Comparison of ENCODE assay signal across 9 cellular contexts in the genomic region with DNA sequence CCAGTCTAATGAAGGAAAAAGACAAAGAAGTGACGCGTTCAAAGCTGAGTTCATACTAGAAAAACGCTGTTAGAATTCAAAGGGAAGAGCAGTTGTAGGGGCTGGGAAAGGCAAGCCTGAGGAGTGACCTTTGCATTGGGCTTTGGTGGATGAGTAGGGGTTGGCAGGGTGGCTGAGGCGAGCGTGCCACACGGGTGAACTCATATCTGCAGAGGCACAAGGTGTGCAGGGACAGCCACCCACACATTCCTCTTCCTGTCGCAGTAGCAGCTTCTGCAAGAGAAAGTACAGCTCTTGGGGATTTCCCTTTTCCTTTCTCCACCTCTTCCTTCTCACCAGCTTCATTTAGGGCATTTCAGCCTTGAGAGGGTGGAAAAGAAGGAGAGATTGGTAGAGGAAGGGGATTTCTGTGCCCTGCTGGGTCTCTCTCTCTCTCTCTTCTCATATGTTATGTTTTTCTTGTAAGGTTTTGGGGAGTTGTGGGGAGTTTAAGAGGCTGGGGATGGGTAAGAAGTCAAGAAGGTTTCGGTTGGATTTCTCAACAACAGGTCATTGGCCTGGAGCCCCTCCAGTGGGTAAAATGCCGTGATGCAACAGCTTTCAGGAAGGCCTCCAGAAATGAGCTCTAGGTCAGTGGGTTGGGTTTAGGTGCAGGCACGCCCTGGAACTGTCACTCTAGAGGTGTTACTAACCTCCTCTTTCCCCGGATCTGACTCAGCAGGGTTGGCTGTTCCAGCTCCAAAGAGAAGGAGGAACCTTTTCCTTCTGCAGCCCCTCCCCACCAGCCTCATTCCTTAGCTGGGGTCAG. TPM values are rescaled to one million over a fixed set of nuclear protein-coding genes. Genes with fewer than 3 reads are reported as not detected.
A peak's percentile ranks its signal among the peaks of the same experiment; 100 is the strongest.
DNase-seq lines count a peak whose midpoint lies in the region; ATAC-seq, FAIRE-seq and TF ChIP-seq lines count a peak whose summit lies in the region.
"Had no signal": no experiment of that assay in that cellular context is flagged by ENCODE, and none has a peak within 500 bp of the region (broad histone marks: within the 10 kb centered on the region; RNA-seq: fewer than 3 reads in every experiment).

No MANE protein-coding gene starts in this region.

- H3K4me1 ChIP-seq in GM23338 (ENCODE audit: insufficient read depth) (no peaks in the 10 kb centered on the region; the same call in 1 of the 2 replicates), H1 (replicated peaks in 1 of 4; ENCODE audit: control insufficient read depth in 3 of 4, insufficient read depth in 4 of 4, low read length in 3 of 4) (peaks cover 0 to 3% (median 2%) of the 10 kb centered on the region in 4 experiments; a peak in 2 of 7 replicates)

- no peaks in the 10 kb centered on the region for H3K36me3 Mint-ChIP-seq in GM23338 (ENCODE audit: low read depth)
- H3K36me3 Mint-ChIP-seq in nephron progenitor cell (ENCODE audit: low read depth) = peaks cover 9% of the 10 kb centered on the region
- H3K36me3 Mint-ChIP-seq in type B pancreatic cell = no peaks in the 10 kb centered on the region

- H3K27me3 ChIP-seq in GM23338 (ENCODE audit: insufficient read depth) = no peaks in the 10 kb centered on the region
- H3K27me3 ChIP-seq in H1 (replicated peaks in 1 of 4; ENCODE audit: control insufficient read depth in 3 of 4, extremely low read depth in 1 of 4, insufficient read depth in 3 of 4, low read length in 3 of 4) = no peaks in the 10 kb centered on the region; a peak in 1 of 7 replicates

- POLR2A ChIA-PET in H1 (lab: Charles Lee; ENCODE audit: partially characterized antibody) = interaction anchor here (0.9 to 1.8 kb wide), 5 partner anchors 24 to 267 kb away, joined by 3 to 6 read pairs (median 5); a partner anchor contains a TSS

- H2BK5ac ChIP-seq in H1 (ENCODE audit: low read depth, low read length) = no peak overlapping the region

- no peak overlapping the region for H3K23ac ChIP-seq in H1 (ENCODE audit: insufficient read length)

- no peak overlapping the region for H4K5ac ChIP-seq in H1 (ENCODE audit: insufficient read length, low read depth, low read length)

- H2BK12ac ChIP-seq in H1 (ENCODE audit: low read depth, low read length) = no peak overlapping the region

- no peaks in the 10 kb centered on the region for H3K9me2 ChIP-seq in GM23338 (ENCODE audit: insufficient read depth)

- H3K4me3 Mint-ChIP-seq in GM23338 = no peak overlapping the region
- H3K4me3 Mint-ChIP-seq in nephron progenitor cell = no peak overlapping the region
- H3K4me3 Mint-ChIP-seq in type B pancreatic cell = peak overlapping the region; percentile 71

- H3K4me1 Mint-ChIP-seq in GM23338 (peaks cover 14% of the 10 kb centered on the region), nephron progenitor cell (peaks cover 52% of the 10 kb centered on the region), type B pancreatic cell (ENCODE audit: unreplicated experiment) (peaks cover 21% of the 10 kb centered on the region)

- no peak overlapping the region for H2BK20ac ChIP-seq in H1 (ENCODE audit: low read length)

- 82% methylated on average over 11 of the region's 11 CpGs; no CpG with 5 or more reads in 1 of the 2 experiments for WGBS in H1 (ENCODE audit: extremely low coverage in 1 of 2, insufficient coverage in 1 of 2, insufficient read length in 1 of 2, insufficient replicate concordance in 2 of 2, low coverage in 1 of 2, low lambda C conversion rate in 2 of 2, missing lambda C conversion rate in 1 of 2), 2 experiments

- DNase-seq in EH (ENCODE audit: low read depth) (peak; percentile 78), GM23338 (ENCODE audit: low spot score) (peak; percentile 34), MV-4-11 (lab: John Stamatoyannopoulos, UW) (peak; percentile 98), H1 (ENCODE audit: low read depth in 1 of 2, low spot score in 2 of 2) (no peak), nephron progenitor cell (no peak), type B pancreatic cell (ENCODE audit: extremely low spot score, unreplicated experiment) (no peak), posterior cingulate gyrus (no peak)
- peak; percentile 38 for DNase-seq in activated CD4-positive, alpha-beta T cell treated with anti-CD3 and anti-CD28 coated beads, Interleukin-2, amount 50 U/mL, for 1 hour

- CTCF ChIA-PET in H1 (lab: Charles Lee; ENCODE audit: partially characterized antibody) = interaction anchor here (0.8 to 5.5 kb wide), 51 partner anchors 10 to 336 kb away, joined by 3 to 48 read pairs (median 9); no protein-coding TSS in a partner anchor

- H3K4me3 ChIP-seq in GM23338 = no peak overlapping the region
- no peak overlapping the region for H3K4me3 ChIP-seq in H1 (ENCODE audit: extremely low read depth in 1 of 4, insufficient read depth in 2 of 4, low read depth in 3 of 4, low read length in 4 of 4)

- no peak for TF ChIP-seq RAD21 in H1 (IDR thresholded peaks at IDR 0.05 in 1 of 2, conservative IDR thresholded peaks at IDR 0.05 in 1 of 2; ENCODE audit: low read depth in 2 of 2, low read length in 2 of 2)

- H4K20me1 ChIP-seq in GM23338 (replicated peaks; ENCODE audit: insufficient read depth) (no peaks in the 10 kb centered on the region), H1 (replicated peaks in 1 of 2; ENCODE audit: control insufficient read depth in 1 of 2, insufficient read depth in 2 of 2, low read length in 2 of 2) (no peaks in the 10 kb centered on the region)

- H3K79me1 ChIP-seq in H1 (ENCODE audit: low read depth, low read length) = no peaks in the 10 kb centered on the region

- no peak overlapping the region for H3K56ac ChIP-seq in H1 (replicated peaks; ENCODE audit: insufficient read length, low read depth, low read length)

- H2AFZ ChIP-seq in GM23338 = peak overlapping the region; percentile 13; the same call in 1 of the 2 replicates
- no peak overlapping the region for H2AFZ ChIP-seq in H1 (ENCODE audit: low read length)

- no peaks in the 10 kb centered on the region for H3F3A ChIP-seq in GM23338 (replicated peaks; ENCODE audit: low read depth)

- H3K9me3 ChIP-seq in H1 (ENCODE audit: insufficient read depth in 2 of 2, low read depth in 1 of 2, low read length in 1 of 2) = 0 out of 4 replicates have a peak, but pooled peaks cover 0 to 2% of the 10 kb centered on the region in 2 experiments

- H3K9me3 Mint-ChIP-seq in GM23338 (no peaks in the 10 kb centered on the region; the same call in 2 of the 3 replicates), nephron progenitor cell (peaks cover 3% of the 10 kb centered on the region), type B pancreatic cell (no peaks in the 10 kb centered on the region)

- no peak overlapping the region for H3K4ac ChIP-seq in H1 (replicated peaks; ENCODE audit: insufficient read length, low read depth, low read length)

- peak overlapping the region; percentile 27; the same call in 1 of the 2 replicates for H3K18ac ChIP-seq in H1 (ENCODE audit: extremely low read depth, low read length)

- H3K27me3 Mint-ChIP-seq in GM23338 (ENCODE audit: insufficient read depth, low read depth, poor library complexity) (peaks cover 15% of the 10 kb centered on the region), nephron progenitor cell (ENCODE audit: low read depth, poor library complexity) (peaks cover 19% of the 10 kb centered on the region), type B pancreatic cell (no peaks in the 10 kb centered on the region)

- H3K9ac ChIP-seq in H1 (replicated peaks in 1 of 4; ENCODE audit: extremely low read depth in 1 of 4, low read depth in 3 of 4, low read length in 3 of 4) = no peak overlapping the region

- no peak overlapping the region for H4K91ac ChIP-seq in H1 (replicated peaks; ENCODE audit: insufficient read length, low read length)

- no peak for TF ChIP-seq POLR2A in H1 (IDR thresholded peaks at IDR 0.05; ENCODE audit: control extremely low read depth in 1 of 2, low read depth in 2 of 2, low read length in 2 of 2)

- TF ChIP-seq EP300 in H1 (IDR thresholded peaks at IDR 0.05; ENCODE audit: borderline replicate concordance in 1 of 2, low read depth in 2 of 2, low read length in 2 of 2) = no peak

- H2BK15ac ChIP-seq in H1 (ENCODE audit: low read length) = no peak overlapping the region

- no peak for FAIRE-seq in H1 (lab: Jason Lieb, UNC)
- FAIRE-seq: TTC549 had no signal

- no peak overlapping the region for H2AK5ac ChIP-seq in H1 (ENCODE audit: low read depth, low read length)

- intact Hi-C loops in posterior cingulate gyrus (cut with DNase I) = loop anchor here (5.0 kb wide), 2 partner anchors 106 to 121 kb away; a partner anchor contains a TSS

- no peak overlapping the region; the same call in 1 of the 2 replicates for H4K8ac ChIP-seq in H1 (ENCODE audit: extremely low read depth, insufficient read depth, low read length)

- no peak overlapping the region for H3K14ac ChIP-seq in H1 (ENCODE audit: insufficient read length)

- no peak overlapping the region for H3K4me2 ChIP-seq in GM23338
- no peak overlapping the region for H3K4me2 ChIP-seq in H1 (ENCODE audit: insufficient read depth in 1 of 2, low read depth in 2 of 2, low read length in 2 of 2)

- TF ChIP-seq CTCF in GM23338 (conservative IDR thresholded peaks at IDR 0.05; ENCODE audit: low read depth in 2 of 2) (no peak), H1 (IDR thresholded peaks at IDR 0.05; ENCODE audit: control extremely low read depth in 1 of 3, insufficient read depth in 1 of 3, low read depth in 1 of 3, low read length in 3 of 3) (no peak), nephron progenitor cell (IDR thresholded peaks at IDR 0.05) (no peak), type B pancreatic cell (conservative IDR thresholded peaks at IDR 0.05) (no peak)

- H3K27ac ChIP-seq in GM23338 (ENCODE audit: low read depth) = no peak overlapping the region
- no peak overlapping the region for H3K27ac ChIP-seq in H1 (ENCODE audit: low read depth, low read length)

- H3K27ac Mint-ChIP-seq in GM23338 (no peak overlapping the region; the same call in 1 of the 2 replicates), nephron progenitor cell (peak overlapping the region; percentile 12), type B pancreatic cell (peak overlapping the region; percentile 92)

- peak; percentile 15 for ATAC-seq in GM23338

- no peaks in the 10 kb centered on the region for H3K23me2 ChIP-seq in H1 (ENCODE audit: low read depth, low read length)

- no peaks in the 10 kb centered on the region for H3K79me2 ChIP-seq in GM23338 (replicated peaks; ENCODE audit: insufficient read depth)
- H3K79me2 ChIP-seq in H1 (ENCODE audit: control insufficient read depth in 1 of 2, insufficient read depth in 2 of 2, low read length in 2 of 2) = no peaks in the 10 kb centered on the region

- no peak overlapping the region for H2BK120ac ChIP-seq in H1 (replicated peaks; ENCODE audit: low read depth, low read length)

- H3K36me3 ChIP-seq in GM23338 (ENCODE audit: insufficient read depth) = no peaks in the 10 kb centered on the region
- no peaks in the 10 kb centered on the region; a peak in 1 of 8 replicates for H3K36me3 ChIP-seq in H1 (ENCODE audit: control insufficient read depth in 2 of 4, insufficient read depth in 4 of 4, low read length in 3 of 4)

RNA-seq across cellular contexts. Expression of a gene that starts 40.1 kb away (rescaled TPM):
- 70.3 and 85.5 TPM in 2 replicates for total RNA-seq in GM23338 (2014; rRNA removed; shearing (Covaris generic))
- polyA plus RNA-seq in GM23338 (2016; fragmentation: Nextera tagmentation; extraction: Ambion mirVana) (23.3 and 24.2 TPM in 2 replicates), H1 (2011; rRNA removed) (39.9 and 57.2 TPM in 2 replicates)
- total RNA-seq in H1 (2021; fragmentation: NEBNext Ultra II Directional; extraction: Animal tissue kit (Norgen Biotek cat#: 25700)) = 73.6 and 76.7 TPM in 2 replicates
- 52.1 TPM for polyA plus RNA-seq in H1 (2011; cell fraction: cytosol; rRNA removed)
- 28.3 TPM for polyA plus RNA-seq in H1 (2011; cell fraction: nucleus; rRNA removed)
- polyA plus RNA-seq in H1 (2012, experiment 1 of 2) = 51.1 to 69.3 TPM (median 56.4 TPM) in 4 replicates
- polyA plus RNA-seq in H1 (2012, experiment 2 of 2) = 47.0 TPM
- polyA plus RNA-seq in H1 (2013, experiment 1 of 2) = 36.2 TPM
- 38.4 TPM for polyA plus RNA-seq in H1 (2013, experiment 2 of 2)
- polyA minus RNA-seq in H1 (2011; rRNA and poly(A)+ RNA removed) = 62.9 and 69.6 TPM in 2 replicates
- 26.7 TPM for polyA minus RNA-seq in H1 (2011; cell fraction: cytosol; rRNA and poly(A)+ RNA removed)
- 24.6 TPM for polyA minus RNA-seq in H1 (2011; cell fraction: nucleus; rRNA and poly(A)+ RNA removed)
- total RNA-seq in type B pancreatic cell (ENCODE audit: low replicate concordance) = 60.7 and 135 TPM in 2 replicates

Comparison
In these comparisons a context has a peak if more than half of its experiments do, and no peak if none do; other contexts are left out.
1. DNase-seq: peak in EH (single experiment), GM23338 (single experiment), MV-4-11 (single experiment) and activated CD4-positive, alpha-beta T cell treated with anti-CD3 and anti-CD28 coated beads, Interleukin-2, amount 50 U/mL, for 1 hour (single experiment); none in H1 (0 of 2), nephron progenitor cell (single experiment), type B pancreatic cell (single experiment) and posterior cingulate gyrus (0 of 10).